Comparison of ENCODE assay signal across 1 cellular context in genomic region chr19:46898731-46899130, GRCh38.
TF ChIP-seq lines count a peak whose summit lies in the region.

No MANE protein-coding gene starts in this region.

TF ChIP-seq in WTC11, 78 proteins besides CTCF, POLR2A, EP300 and RAD21 (continued from another document):
- no peak for TF ChIP-seq HMGXB4 (CRISPR knock-in tag; IDR thresholded peaks at IDR 0.05)
- TF ChIP-seq STAT6 (CRISPR knock-in tag; conservative IDR thresholded peaks at IDR 0.05; ENCODE audit: low read depth) = no peak
- TF ChIP-seq HMGA2 (CRISPR knock-in tag; IDR thresholded peaks at IDR 0.05) = no peak
- TF ChIP-seq ETV6 (CRISPR knock-in tag; IDR thresholded peaks at IDR 0.05) = no peak
TF ChIP-seq in WTC11: peak in this region for 0.
